In genomic region chr15:89349212-89349558, GRCh38 we compare ENCODE assay signal across 1 cellular context.
TF ChIP-seq lines count a peak whose summit lies in the region.

No MANE protein-coding gene starts in this region.

TF ChIP-seq in HCT116, 20 proteins besides CTCF, POLR2A, EP300 and RAD21 (continued from another document):
- TF ChIP-seq EGR1 (IDR thresholded peaks at IDR 0.05; ENCODE audit: low read depth) (no peak), POLR2AphosphoS5 (IDR thresholded peaks at IDR 0.05; ENCODE audit: low read depth, low read length) (no peak), MAX (IDR thresholded peaks at IDR 0.05) (no peak), ELF1 (IDR thresholded peaks at IDR 0.05; ENCODE audit: borderline replicate concordance, low read depth) (no peak), SIN3A (IDR thresholded peaks at IDR 0.05; ENCODE audit: low read depth) (no peak)
